20 cellular contexts compared by ENCODE assay signal in genomic region chr10:98433881-98434732, GRCh38. TPM values are rescaled to one million over a fixed set of nuclear protein-coding genes. Genes with fewer than 3 reads are reported as not detected.
DNase-seq lines count a peak whose midpoint lies in the region; ATAC-seq and TF ChIP-seq lines count a peak whose summit lies in the region.
"Had no signal": no experiment of that assay in that cellular context is flagged by ENCODE, and none has a peak within 500 bp of the region (broad histone marks: within the 10 kb centered on the region; RNA-seq: fewer than 3 reads in every experiment).

No MANE protein-coding gene starts in this region.

- no peak for TF ChIP-seq CTCF in brain microvascular endothelial cell (IDR thresholded peaks at IDR 0.05; ENCODE audit: low read depth, low read length, missing control alignments)
- TF ChIP-seq CTCF in tibial nerve (IDR thresholded peaks at IDR 0.05): no peak

- H3K4ac ChIP-seq in mesenchymal stem cell (ENCODE audit: low read depth in 1 of 2, low read length in 2 of 2): no peak overlapping the region

- ATAC-seq in SK-N-SH treated with all-trans-retinoic acid at 6 μM for 48 hours: no peak
- ATAC-seq: activated T-helper 17 cell treated with anti-CD3 and anti-CD28 coated beads, Interleukin-2, amount 50 U/mL, for 72 hours; right cardiac atrium had no signal

- TF ChIP-seq EP300 in tibial nerve (IDR thresholded peaks at IDR 0.05): no peak

- H2BK120ac ChIP-seq in mesenchymal stem cell (ENCODE audit: low read depth, low read length): no peak overlapping the region

- peak overlapping the region; percentile 1 for H2AK5ac ChIP-seq in mesenchymal stem cell (ENCODE audit: low read length, severe bottlenecking)

- no peak overlapping the region for H2BK5ac ChIP-seq in mesenchymal stem cell (ENCODE audit: low read depth, low read length, poor library complexity, severe bottlenecking)

- DNase-seq in Daoy (ENCODE audit: low read depth) (peak; percentile 13), LHCN-M2 (ENCODE audit: low read depth) (peak; percentile 74), brain microvascular endothelial cell (peak; percentile 53), mesenchymal stem cell (peak; percentile 49), tibial nerve (ENCODE audit: low spot score in 2 of 2) (no peak), GM19240 (ENCODE audit: insufficient read length, low spot score) (no peak), NCI-H524 treated with DMSO at 0.1 percent for 48 hours (lab: John Stamatoyannopoulos, UW) (no peak)
- DNase-seq: amygdala, Caco-2, glutamatergic neuron, H9, MM.1S, NCI-H2029, NCI-H510A treated with DMSO at 0.1 percent for 48 hours, OCI-M1 had no signal

- in situ Hi-C loops in brain microvascular endothelial cell (cut with HindIII; ENCODE audit: low pct_ligation_motif_present, low sequenced_read_pairs): no loop called here

- no peak overlapping the region for H4K8ac ChIP-seq in mesenchymal stem cell (ENCODE audit: low read length)

- H3K79me1 ChIP-seq in mesenchymal stem cell (replicated peaks; ENCODE audit: low read length, poor library complexity, severe bottlenecking): peaks cover 19% of the 10 kb centered on the region

- no peak overlapping the region for H2AFZ ChIP-seq in mesenchymal stem cell (ENCODE audit: low read depth, low read length)

- no peak overlapping the region for H3K23ac ChIP-seq in mesenchymal stem cell (ENCODE audit: low read length in 2 of 2)

- no peak for TF ChIP-seq POLR2A in tibial nerve (IDR thresholded peaks at IDR 0.05)

- H3K14ac ChIP-seq in mesenchymal stem cell (ENCODE audit: low read length in 2 of 2): no peak overlapping the region

- no peak overlapping the region for H3K27ac ChIP-seq in brain microvascular endothelial cell
- H3K27ac ChIP-seq in mesenchymal stem cell (ENCODE audit: low read length, poor library complexity, severe bottlenecking): peak overlapping the region; percentile 68
- no peak overlapping the region for H3K27ac ChIP-seq in tibial nerve
- H3K27ac ChIP-seq: neutrophil, VCaP had no signal

- H3K36me3 ChIP-seq in brain microvascular endothelial cell (replicated peaks) (peaks cover 37% of the 10 kb centered on the region), mesenchymal stem cell (ENCODE audit: control insufficient read depth in 1 of 2, insufficient read depth in 2 of 2, low read depth in 1 of 2, low read length in 2 of 2) (peaks cover 44 to 100% of the 10 kb centered on the region in 2 experiments), tibial nerve (peaks cover 5 to 98% (median 55%) of the 10 kb centered on the region in 3 donors)

- H3K4me2 ChIP-seq in mesenchymal stem cell (ENCODE audit: low read length, poor library complexity, severe bottlenecking): no peak overlapping the region

- no peak overlapping the region for H3K18ac ChIP-seq in mesenchymal stem cell (ENCODE audit: low read depth in 1 of 2, low read length in 2 of 2)

- H3K4me3 ChIP-seq in brain microvascular endothelial cell (ENCODE audit: low read depth, low read length) (no peak overlapping the region), mesenchymal stem cell (ENCODE audit: insufficient read depth in 1 of 2, low read depth in 1 of 2, low read length in 2 of 2) (no peak overlapping the region), tibial nerve (no peak overlapping the region)

- H4K91ac ChIP-seq in mesenchymal stem cell (ENCODE audit: low read length): no peak overlapping the region

- peaks cover 17% of the 10 kb centered on the region for H3K9me3 ChIP-seq in mesenchymal stem cell (ENCODE audit: control insufficient read depth, low read length)
- H3K9me3 ChIP-seq in tibial nerve: peaks cover 0 to 10% (median 1%) of the 10 kb centered on the region in 4 donors
- H3K9me3 ChIP-seq: Caco-2, neutrophil had no signal

- H2BK12ac ChIP-seq in mesenchymal stem cell (ENCODE audit: low read length in 2 of 2): no peak overlapping the region

- H3K27me3 ChIP-seq in brain microvascular endothelial cell (replicated peaks) (no peaks in the 10 kb centered on the region), mesenchymal stem cell (ENCODE audit: control insufficient read depth in 1 of 2, insufficient read depth in 1 of 2, low read length in 2 of 2) (no peaks in the 10 kb centered on the region), tibial nerve (no peaks in the 10 kb centered on the region)
- H3K27me3 ChIP-seq: neutrophil had no signal

- H3K9ac ChIP-seq in mesenchymal stem cell (ENCODE audit: low read length): no peak overlapping the region

- H3K4me1 ChIP-seq in mesenchymal stem cell (ENCODE audit: control insufficient read depth, insufficient read depth, low read depth, low read length) (peaks cover 21% of the 10 kb centered on the region), tibial nerve (no peaks in the 10 kb centered on the region)
- H3K4me1 ChIP-seq: Caco-2 had no signal

- H2BK15ac ChIP-seq in mesenchymal stem cell (ENCODE audit: low read depth, poor library complexity, severe bottlenecking): no peak overlapping the region

- 75% methylated on average over 18 of the region's 21 CpGs for WGBS in mesenchymal stem cell
- WGBS in tibial nerve, 2 donors: 96 to 98% methylated on average over 17 to 21 of the region's 21 CpGs

TF ChIP-seq in SK-N-SH treated with all-trans-retinoic acid at 6 μM for 48 hours, 23 proteins besides CTCF, POLR2A, EP300 and RAD21:
- TF ChIP-seq ISL1 (CRISPR knock-in tag; IDR thresholded peaks at IDR 0.05) (no peak), ZFP30 (CRISPR knock-in tag; IDR thresholded peaks at IDR 0.05) (no peak), TOX (CRISPR knock-in tag; IDR thresholded peaks at IDR 0.05; ENCODE audit: borderline replicate concordance) (no peak), ZNF565 (CRISPR knock-in tag; conservative IDR thresholded peaks at IDR 0.05; ENCODE audit: low read depth) (no peak), RARB (CRISPR knock-in tag; IDR thresholded peaks at IDR 0.05) (no peak), TCF4 (CRISPR knock-in tag; IDR thresholded peaks at IDR 0.05; ENCODE audit: borderline replicate concordance) (no peak)
- TF ChIP-seq, protein P1, sequence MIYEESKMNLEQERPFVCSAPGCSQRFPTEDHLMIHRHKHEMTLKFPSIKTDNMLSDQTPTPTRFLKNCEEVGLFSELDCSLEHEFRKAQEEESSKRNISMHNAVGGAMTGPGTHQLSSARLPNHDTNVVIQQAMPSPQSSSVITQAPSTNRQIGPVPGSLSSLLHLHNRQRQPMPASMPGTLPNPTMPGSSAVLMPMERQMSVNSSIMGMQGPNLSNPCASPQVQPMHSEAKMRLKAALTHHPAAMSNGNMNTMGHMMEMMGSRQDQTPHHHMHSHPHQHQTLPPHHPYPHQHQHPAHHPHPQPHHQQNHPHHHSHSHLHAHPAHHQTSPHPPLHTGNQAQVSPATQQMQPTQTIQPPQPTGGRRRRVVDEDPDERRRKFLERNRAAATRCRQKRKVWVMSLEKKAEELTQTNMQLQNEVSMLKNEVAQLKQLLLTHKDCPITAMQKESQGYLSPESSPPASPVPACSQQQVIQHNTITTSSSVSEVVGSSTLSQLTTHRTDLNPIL (CRISPR knock-in tag; IDR thresholded peaks at IDR 0.05; ENCODE audit: low read depth): no peak
- TF ChIP-seq, protein P2, sequence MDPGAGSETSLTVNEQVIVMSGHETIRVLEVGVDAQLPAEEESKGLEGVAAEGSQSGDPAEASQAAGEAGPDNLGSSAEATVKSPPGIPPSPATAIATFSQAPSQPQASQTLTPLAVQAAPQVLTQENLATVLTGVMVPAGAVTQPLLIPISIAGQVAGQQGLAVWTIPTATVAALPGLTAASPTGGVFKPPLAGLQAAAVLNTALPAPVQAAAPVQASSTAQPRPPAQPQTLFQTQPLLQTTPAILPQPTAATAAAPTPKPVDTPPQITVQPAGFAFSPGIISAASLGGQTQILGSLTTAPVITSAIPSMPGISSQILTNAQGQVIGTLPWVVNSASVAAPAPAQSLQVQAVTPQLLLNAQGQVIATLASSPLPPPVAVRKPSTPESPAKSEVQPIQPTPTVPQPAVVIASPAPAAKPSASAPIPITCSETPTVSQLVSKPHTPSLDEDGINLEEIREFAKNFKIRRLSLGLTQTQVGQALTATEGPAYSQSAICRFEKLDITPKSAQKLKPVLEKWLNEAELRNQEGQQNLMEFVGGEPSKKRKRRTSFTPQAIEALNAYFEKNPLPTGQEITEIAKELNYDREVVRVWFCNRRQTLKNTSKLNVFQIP (CRISPR knock-in tag; IDR thresholded peaks at IDR 0.05; ENCODE audit: borderline replicate concordance, low read depth): no peak

RNA-seq across cellular contexts. Expression of gene HPS1, which starts 12.6 kb away (rescaled TPM):
- total RNA-seq in Daoy (2014; rRNA removed; shearing (Covaris generic)): 6.3 and 7.6 TPM in 2 replicates
- total RNA-seq in LHCN-M2 (2014; rRNA removed): 37.6 and 46.0 TPM in 2 replicates
- polyA plus RNA-seq in LHCN-M2 (2012): 55.9 TPM
- 68.1 TPM for polyA plus RNA-seq in mesenchymal stem cell (2013, experiment 1 of 2)
- 67.1 TPM for polyA plus RNA-seq in mesenchymal stem cell (2013, experiment 2 of 2)
- total RNA-seq in tibial nerve: 100 to 1,000 TPM in 1 of 4 donors, 10 to 100 TPM in 3; 38.7 to 101 (median 62.5) TPM

RNA-seq across cellular contexts. Expression of gene PYROXD2, which starts 19.1 kb away (rescaled TPM):
- total RNA-seq in Daoy (2014; rRNA removed; shearing (Covaris generic)): 0.69 and 1.0 TPM in 2 replicates
- total RNA-seq in LHCN-M2 (2014; rRNA removed): 9.3 and 11.4 TPM in 2 replicates
- polyA plus RNA-seq in LHCN-M2 (2012): 12.1 TPM
- 4.8 TPM for polyA plus RNA-seq in mesenchymal stem cell (2013, experiment 1 of 2)
- 5.4 TPM for polyA plus RNA-seq in mesenchymal stem cell (2013, experiment 2 of 2)
- total RNA-seq in tibial nerve: 10 to 100 TPM; 14.2 to 27.0 (median 20.8) TPM

Comparison
In these comparisons a context has a peak if more than half of its experiments do, and no peak if none do; other contexts are left out.
1. DNase-seq: peak in Daoy (single experiment), LHCN-M2 (single experiment), brain microvascular endothelial cell (single experiment) and mesenchymal stem cell (single experiment); none in tibial nerve (0 of 2), GM19240 (single experiment) and NCI-H524 treated with DMSO at 0.1 percent for 48 hours (single experiment).